ENCODE assay signal across 22 cellular contexts in the genomic region with DNA sequence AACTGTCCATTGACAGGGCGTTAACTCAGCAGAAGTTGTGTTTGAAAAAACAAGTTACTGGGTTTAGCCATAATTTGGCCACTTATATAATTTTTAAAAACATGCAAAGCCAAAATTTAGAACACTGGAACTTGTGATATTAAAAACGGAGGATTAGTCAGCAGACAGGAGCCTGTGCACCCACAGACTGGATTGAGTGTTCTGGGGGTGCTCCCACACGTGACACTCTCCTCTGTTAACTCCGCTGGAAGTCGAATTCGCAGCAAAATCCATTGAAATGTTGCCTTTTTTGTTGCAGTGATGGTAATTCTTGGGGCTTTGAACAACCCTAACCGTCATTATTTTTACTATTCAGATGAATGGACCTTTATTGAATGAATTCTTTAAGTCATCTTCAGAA.
"Had no signal": no experiment of that assay in that cellular context is flagged by ENCODE, and none has a peak within 500 bp of the region (broad histone marks: within the 10 kb centered on the region; RNA-seq: fewer than 3 reads in every experiment).

No MANE protein-coding gene starts in this region.

- DNase-seq: activated CD4-positive, alpha-beta memory T cell treated with anti-CD3 and anti-CD28 coated beads, Interleukin-2, amount 10 ng/mL, durations not matched to agents 7 days and 5 days; activated CD4-positive, alpha-beta T cell treated with anti-CD3 and anti-CD28 coated beads for 1 hour; activated CD4-positive, alpha-beta T cell treated with anti-CD3 and anti-CD28 coated beads for 4 hours; activated CD4-positive, alpha-beta T cell treated with anti-CD3 and anti-CD28 coated beads, Interleukin-2, amount 10 ng/mL, durations not matched to agents 7 days and 5 days; activated CD4-positive, alpha-beta T cell treated with anti-CD3 and anti-CD28 coated beads, Interleukin-2, amount 50 U/mL, for 4 hours; activated CD8-positive, alpha-beta memory T cell treated with anti-CD3 and anti-CD28 coated beads, Interleukin-2, amount 50 U/mL, for 48 hours; activated gamma-delta T cell; activated naive CD4-positive, alpha-beta T cell; activated naive CD4-positive, alpha-beta T cell treated with anti-CD3 and anti-CD28 coated beads, Interleukin-2, amount 10 ng/mL, durations not matched to agents 7 days and 5 days; activated naive CD8-positive, alpha-beta T cell treated with anti-CD3 and anti-CD28 coated beads, Interleukin-2, amount 10 ng/mL, durations not matched to agents 7 days and 5 days; activated T-cell treated with anti-CD3 and anti-CD28 coated beads for 4 hours; activated T-cell treated with anti-CD3 and anti-CD28 coated beads, Interleukin-2, amount 50 U/mL, for 24 hours; activated T-cell treated with anti-CD3 and anti-CD28 coated beads, Interleukin-2, amount 50 U/mL, for 72 hours; brain microvascular endothelial cell; cortex of kidney; dermis blood vessel endothelial cell; effector CD8-positive, alpha-beta T cell; esophagus squamous epithelium; foreskin melanocyte; T-helper 2 cell had no signal

- H3K9me3 ChIP-seq: esophagus squamous epithelium, gastroesophageal sphincter had no signal

- H3K27me3 ChIP-seq: brain microvascular endothelial cell, esophagus squamous epithelium, gastroesophageal sphincter had no signal

- H3K27ac ChIP-seq: brain microvascular endothelial cell, epithelial cell of prostate, esophagus squamous epithelium, gastroesophageal sphincter had no signal

- H3K4me1 ChIP-seq: esophagus squamous epithelium, gastroesophageal sphincter had no signal

- H3K4me3 ChIP-seq: esophagus squamous epithelium, gastroesophageal sphincter had no signal
